Comparison of ENCODE assay signal across 19 cellular contexts in genomic region chr7:156614434-156615264, GRCh38. TPM values are rescaled to one million over a fixed set of nuclear protein-coding genes. Genes with fewer than 3 reads are reported as not detected.
DNase-seq lines count a peak whose midpoint lies in the region; ATAC-seq, FAIRE-seq and TF ChIP-seq lines count a peak whose summit lies in the region.
"Had no signal": no experiment of that assay in that cellular context is flagged by ENCODE, and none has a peak within 500 bp of the region (broad histone marks: within the 10 kb centered on the region; RNA-seq: fewer than 3 reads in every experiment).

No MANE protein-coding gene starts in this region.

- peak; percentile 61 for DNase-seq in activated CD4-positive, alpha-beta T cell treated with anti-CD3 and anti-CD28 coated beads, Interleukin-2, amount 10 ng/mL, durations not matched to agents 24 days and 14 days
- no peak for DNase-seq in activated CD4-positive, alpha-beta T cell treated with anti-CD3 and anti-CD28 coated beads for 48 hours
- no peak for DNase-seq in T-helper 2 cell treated with Interferon-gamma antibody and Interleukin-4, amounts not matched to agents 5 μg/mL and 100 μg/mL, for 36 hours (ENCODE audit: low spot score)
- DNase-seq in HepG2 (ENCODE audit: low spot score) (peak; percentile 100), upper lobe of right lung (no peak), neuronal stem cell (ENCODE audit: low spot score) (no peak)
- DNase-seq: ACHN, activated gamma-delta T cell treated with Interleukin-2 at 50 U/mL for 16 hours, amniotic stem cell, DMS79, mesenchymal stem cell, NCI-H1694, NCI-H510A treated with DMSO at 0.1 percent for 48 hours, OCI-M1, retina, SJCRH30 had no signal

- no peak overlapping the region for H3K4ac ChIP-seq in neuronal stem cell (ENCODE audit: low read length)

- no peaks in the 10 kb centered on the region for H3K79me1 ChIP-seq in neuronal stem cell (ENCODE audit: low read depth, low read length)

- POLR2A ChIA-PET in HepG2 (lab: Yijun Ruan, JAX) = interaction anchor here (0.7 to 4.7 kb wide), 21 partner anchors 11 to 806 kb away, joined by 3 to 28 read pairs (median 4); no protein-coding TSS in a partner anchor

- peak overlapping the region; percentile 14 for H3K4me3 Mint-ChIP-seq in activated CD4-positive, alpha-beta T cell treated with anti-CD3 and anti-CD28 coated beads, Interleukin-2, amount 10 ng/mL, durations not matched to agents 24 days and 14 days
- H3K4me3 Mint-ChIP-seq in T-helper 2 cell treated with Interferon-gamma antibody and Interleukin-4, amounts not matched to agents 5 μg/mL and 100 μg/mL, for 36 hours = peak overlapping the region; percentile 79

- peaks cover 7% of the 10 kb centered on the region for H3K36me3 Mint-ChIP-seq in activated CD4-positive, alpha-beta T cell treated with anti-CD3 and anti-CD28 coated beads, Interleukin-2, amount 10 ng/mL, durations not matched to agents 24 days and 14 days (ENCODE audit: low read depth)
- H3K36me3 Mint-ChIP-seq in T-helper 2 cell treated with Interferon-gamma antibody and Interleukin-4, amounts not matched to agents 5 μg/mL and 100 μg/mL, for 36 hours (ENCODE audit: low read depth) = peaks cover 14% of the 10 kb centered on the region

- TF ChIP-seq CTCF in HepG2 (CRISPR knock-in tag; IDR thresholded peaks at IDR 0.05) (0 out of 2 replicates have a peak, but pooled peaks have one; percentile 10), upper lobe of right lung (IDR thresholded peaks at IDR 0.05) (no peak)

- CTCF ChIA-PET in HepG2 (lab: Yijun Ruan, JAX; ENCODE audit: low intra/inter-chr PET ratio, low total read pairs) = interaction anchor here (0.6 to 1.0 kb wide), 2 partner anchors 98 to 149 kb away, joined by 3 read pairs; no protein-coding TSS in a partner anchor

- H2BK120ac ChIP-seq in neuronal stem cell (ENCODE audit: low read depth, low read length) = no peak overlapping the region

- no peak overlapping the region for H2BK5ac ChIP-seq in neuronal stem cell (ENCODE audit: low read length)

- in situ Hi-C loops in HepG2 (cut with HindIII; ENCODE audit: extremely low pct_ligation_motif_present, low pct_unique_long_range_greater_than_20kb) = loop anchor here (5.0 kb wide), 1 partner anchor 97 kb away; no protein-coding TSS in a partner anchor

- no peak overlapping the region for H3K18ac ChIP-seq in neuronal stem cell (ENCODE audit: low read length)

- H3K27me3 Mint-ChIP-seq in activated CD4-positive, alpha-beta T cell treated with anti-CD3 and anti-CD28 coated beads, Interleukin-2, amount 10 ng/mL, durations not matched to agents 24 days and 14 days = peaks cover 61% of the 10 kb centered on the region
- H3K27me3 Mint-ChIP-seq in T-helper 2 cell treated with Interferon-gamma antibody and Interleukin-4, amounts not matched to agents 5 μg/mL and 100 μg/mL, for 36 hours (ENCODE audit: low read depth) = peaks cover 46% of the 10 kb centered on the region

- intact Hi-C loops in activated CD4-positive, alpha-beta T cell treated with anti-CD3 and anti-CD28 coated beads, Interleukin-2, amount 10 ng/mL, durations not matched to agents 24 days and 14 days (cut with micrococcal nuclease) = loop anchor here (5.0 to 10.0 kb wide), 3 partner anchors 203 to 1410 kb away; no protein-coding TSS in a partner anchor
- intact Hi-C loops in HepG2 (cut with micrococcal nuclease; ENCODE audit: unreplicated experiment) (loop anchor here (1.0 kb wide), 1 partner anchor 98 kb away; no protein-coding TSS in a partner anchor), upper lobe of right lung (cut with DNase I) (no loop called here)

- peak; percentile 91 to 98 for TF ChIP-seq EP300 in HepG2 (IDR thresholded peaks at IDR 0.05; ENCODE audit: low read depth in 2 of 2, low read length in 2 of 2)
- TF ChIP-seq EP300 in HepG2 (CRISPR knock-in tag; IDR thresholded peaks at IDR 0.05; ENCODE audit: borderline replicate concordance) = peak; percentile 94

- FAIRE-seq in HepG2 (lab: Jason Lieb, UNC) = peak; percentile 92

- peaks cover 40% of the 10 kb centered on the region for H3K4me1 Mint-ChIP-seq in activated CD4-positive, alpha-beta T cell treated with anti-CD3 and anti-CD28 coated beads, Interleukin-2, amount 10 ng/mL, durations not matched to agents 24 days and 14 days
- H3K4me1 Mint-ChIP-seq in T-helper 2 cell treated with Interferon-gamma antibody and Interleukin-4, amounts not matched to agents 5 μg/mL and 100 μg/mL, for 36 hours (ENCODE audit: low read depth) = peaks cover 51% of the 10 kb centered on the region

- H3K4me3 ChIP-seq in HepG2 (replicated peaks in 1 of 3; ENCODE audit: insufficient read depth in 1 of 3, low read depth in 2 of 3, low read length in 3 of 3) (peak overlapping the region in 2 of 3 experiments; percentile 67 to 78; a peak in 3 of 6 replicates), upper lobe of right lung (no peak overlapping the region), neuronal stem cell (ENCODE audit: low read length in 2 of 2) (no peak overlapping the region)
- H3K4me3 ChIP-seq: SJCRH30 had no signal

- H3K9me3 Mint-ChIP-seq in activated CD4-positive, alpha-beta T cell treated with anti-CD3 and anti-CD28 coated beads, Interleukin-2, amount 10 ng/mL, durations not matched to agents 24 days and 14 days = peaks cover 4% of the 10 kb centered on the region
- H3K9me3 Mint-ChIP-seq in T-helper 2 cell treated with Interferon-gamma antibody and Interleukin-4, amounts not matched to agents 5 μg/mL and 100 μg/mL, for 36 hours = no peaks in the 10 kb centered on the region
- H3K9me3 Mint-ChIP-seq: neural crest cell had no signal

- H3K27ac ChIP-seq in HepG2 (ENCODE audit: extremely low read length, insufficient read depth, low read length) (peak overlapping the region; percentile 100), upper lobe of right lung (no peak overlapping the region), neuronal stem cell (replicated peaks; ENCODE audit: low read length) (no peak overlapping the region)
- H3K27ac ChIP-seq: SJCRH30 had no signal

- peaks cover 86% of the 10 kb centered on the region for H3K4me1 ChIP-seq in HepG2 (ENCODE audit: insufficient read depth, low read length)
- peaks cover 5% of the 10 kb centered on the region for H3K4me1 ChIP-seq in upper lobe of right lung
- H3K4me1 ChIP-seq in neuronal stem cell (ENCODE audit: control insufficient read depth in 2 of 2, insufficient read depth in 1 of 2, low read depth in 1 of 2, low read length in 2 of 2) = peaks cover 0 to 2% of the 10 kb centered on the region in 2 donors
- H3K4me1 ChIP-seq: SJCRH30 had no signal

- TF ChIP-seq RAD21 in HepG2 (CRISPR knock-in tag; IDR thresholded peaks at IDR 0.05) = peak; percentile 19; the same call in 1 of the 2 replicates

- H3K9ac ChIP-seq in HepG2 (ENCODE audit: insufficient read depth, low read depth, low read length) = peak overlapping the region; percentile 98
- no peak overlapping the region for H3K9ac ChIP-seq in neuronal stem cell (ENCODE audit: low read depth, low read length, poor library complexity)

- under 1% methylated on average over 15 of the region's 19 CpGs for WGBS in HepG2 (ENCODE audit: low lambda C conversion rate)
- WGBS in neuronal stem cell (ENCODE audit: extremely low coverage in 2 of 2, insufficient read length in 2 of 2, insufficient replicate concordance in 1 of 2), 2 donors = no CpG with 5 or more reads among the region's 19 CpGs

- H4K8ac ChIP-seq in neuronal stem cell (ENCODE audit: low read depth, low read length) = no peak overlapping the region

- peak; percentile 55 to 86; a peak in 3 of 4 replicates for TF ChIP-seq POLR2A in HepG2 (IDR thresholded peaks at IDR 0.05; ENCODE audit: insufficient read depth in 1 of 2, low read depth in 2 of 2, low read length in 2 of 2)

- H2AFZ ChIP-seq in HepG2 (ENCODE audit: low read length) (no peak overlapping the region), neuronal stem cell (ENCODE audit: low read length) (no peak overlapping the region)

- no TSS peak for BruUV-seq in HepG2 (replicated peaks; lab: Mats Ljungman, UMichigan)

- no peaks in the 10 kb centered on the region for H3K79me2 ChIP-seq in HepG2 (ENCODE audit: insufficient read depth, low read length)

- H3K9me3 ChIP-seq in HepG2 (ENCODE audit: low read length) (no peaks in the 10 kb centered on the region), upper lobe of right lung (no peaks in the 10 kb centered on the region), neuronal stem cell (replicated peaks in 1 of 2; ENCODE audit: control insufficient read depth in 2 of 2, insufficient read depth in 1 of 2, low read depth in 1 of 2, low read length in 2 of 2) (no peaks in the 10 kb centered on the region)
- H3K9me3 ChIP-seq: SJCRH30 had no signal

- H3K27ac Mint-ChIP-seq in activated CD4-positive, alpha-beta T cell treated with anti-CD3 and anti-CD28 coated beads, Interleukin-2, amount 10 ng/mL, durations not matched to agents 24 days and 14 days = no peak overlapping the region
- peak overlapping the region; percentile 79 for H3K27ac Mint-ChIP-seq in T-helper 2 cell treated with Interferon-gamma antibody and Interleukin-4, amounts not matched to agents 5 μg/mL and 100 μg/mL, for 36 hours

- H2BK15ac ChIP-seq in neuronal stem cell (ENCODE audit: low read length) = no peak overlapping the region

- H3K27me3 ChIP-seq in HepG2 (ENCODE audit: control insufficient read depth in 1 of 2, insufficient read depth in 2 of 2, low read length in 2 of 2) (no peaks in the 10 kb centered on the region), upper lobe of right lung (peaks cover 4% of the 10 kb centered on the region), neuronal stem cell (ENCODE audit: control insufficient read depth in 3 of 3, insufficient read depth in 3 of 3, low read depth in 1 of 3, low read length in 3 of 3) (peaks cover 0 to 36% (median 12%) of the 10 kb centered on the region in 3 experiments)

- ATAC-seq in HepG2 (peak; percentile 87), upper lobe of right lung (peak; percentile 48), GM21717 (IDR thresholded peaks at IDR 0.05; ENCODE audit: unreplicated experiment) (no peak), GM18907 (IDR thresholded peaks at IDR 0.05; ENCODE audit: unreplicated experiment) (no peak)

- H3K4me2 ChIP-seq in HepG2 (ENCODE audit: low read depth, low read length) (peak overlapping the region; percentile 98), neuronal stem cell (ENCODE audit: insufficient read depth, low read length, poor library complexity, severe bottlenecking) (no peak overlapping the region)

- H4K20me1 ChIP-seq in HepG2 (ENCODE audit: insufficient read depth, low read length) = no peaks in the 10 kb centered on the region

- no peak overlapping the region for H3K14ac ChIP-seq in neuronal stem cell (ENCODE audit: low read length)

- no peak overlapping the region for H2BK12ac ChIP-seq in neuronal stem cell (ENCODE audit: low read length)

- H2AK5ac ChIP-seq in neuronal stem cell (ENCODE audit: low read depth, low read length) = no peak overlapping the region

- no peak overlapping the region for H4K91ac ChIP-seq in neuronal stem cell (ENCODE audit: low read depth, low read length, poor library complexity)

- H3K23ac ChIP-seq in neuronal stem cell (ENCODE audit: low read depth, low read length, poor library complexity) = no peak overlapping the region

- H3K36me3 ChIP-seq in HepG2 (replicated peaks in 1 of 2; ENCODE audit: control insufficient read depth in 1 of 2, insufficient read depth in 2 of 2, low read length in 2 of 2) = no peaks in the 10 kb centered on the region
- H3K36me3 ChIP-seq in upper lobe of right lung = no peaks in the 10 kb centered on the region
- no peaks in the 10 kb centered on the region for H3K36me3 ChIP-seq in neuronal stem cell (replicated peaks in 1 of 2; ENCODE audit: control insufficient read depth in 2 of 2, insufficient read depth in 2 of 2, low read length in 2 of 2)
- H3K36me3 ChIP-seq: SJCRH30 had no signal

RNA-seq across cellular contexts. Expression of gene RNF32, which starts 25.9 kb away (rescaled TPM):
- 2.3 and 2.4 TPM in 2 replicates for total RNA-seq in activated CD4-positive, alpha-beta T cell treated with anti-CD3 and anti-CD28 coated beads, Interleukin-2, amount 10 ng/mL, durations not matched to agents 24 days and 14 days
- not detected in 2 replicates for total RNA-seq in HepG2 (2016; rRNA removed; fragmentation: Illumina TruSeq; extraction: Trizol)
- total RNA-seq in HepG2 (2016; cell fraction: cytosol; rRNA removed; fragmentation: Illumina TruSeq; extraction: Trizol; ENCODE audit: low read depth) = not detected in 2 replicates
- total RNA-seq in HepG2 (2016; cell fraction: insoluble cytoplasmic fraction; rRNA removed; fragmentation: Illumina TruSeq; extraction: Trizol) = not detected in 2 replicates
- not detected in 2 replicates for total RNA-seq in HepG2 (2016; cell fraction: membrane; rRNA removed; fragmentation: Illumina TruSeq; extraction: Trizol)
- not detected in 2 replicates for total RNA-seq in HepG2 (2016; cell fraction: nucleus; rRNA removed; fragmentation: Illumina TruSeq; extraction: Trizol)
- polyA plus RNA-seq in HepG2 (2011; rRNA removed) = not detected in 2 replicates
- not detected in 2 replicates for polyA plus RNA-seq in HepG2 (2011; cell fraction: cytosol; rRNA removed)
- polyA plus RNA-seq in HepG2 (2011; cell fraction: nucleus; rRNA removed) = not detected in 2 replicates
- 1.0 and 1.6 TPM in 2 replicates for polyA plus RNA-seq in HepG2 (2012)
- polyA plus RNA-seq in HepG2 (2016; cell fraction: cytosol; fragmentation: Illumina TruSeq; extraction: Trizol; ENCODE audit: low read depth) = not detected in 2 replicates
- polyA plus RNA-seq in HepG2 (2016; cell fraction: insoluble cytoplasmic fraction; fragmentation: Illumina TruSeq; extraction: Trizol; ENCODE audit: low read depth) = not detected in 2 replicates
- polyA plus RNA-seq in HepG2 (2016; cell fraction: membrane; fragmentation: Illumina TruSeq; extraction: Trizol; ENCODE audit: low read depth) = not detected in 2 replicates
- not detected in 2 replicates for polyA plus RNA-seq in HepG2 (2016; cell fraction: nucleus; fragmentation: Illumina TruSeq; extraction: Trizol; ENCODE audit: insufficient read depth, low read depth)
- polyA minus RNA-seq in HepG2 (2011; rRNA and poly(A)+ RNA removed; ENCODE audit: low replicate concordance) = not detected in 2 replicates
- polyA minus RNA-seq in HepG2 (2011; cell fraction: cytosol; rRNA and poly(A)+ RNA removed) = not detected in 2 replicates
- not detected in 2 replicates for polyA minus RNA-seq in HepG2 (2011; cell fraction: nucleus; rRNA and poly(A)+ RNA removed)
- total RNA-seq in upper lobe of right lung = 1.9 TPM
- polyA plus RNA-seq in neuronal stem cell (2013, experiment 1 of 2) = 4.8 TPM
- polyA plus RNA-seq in neuronal stem cell (2013, experiment 2 of 2) = 5.2 TPM

Comparison
In these comparisons a context has a peak if more than half of its experiments do, and no peak if none do; other contexts are left out.
1. DNase-seq: peak in activated CD4-positive, alpha-beta T cell treated with anti-CD3 and anti-CD28 coated beads, Interleukin-2, amount 10 ng/mL, durations not matched to agents 24 days and 14 days (single experiment) and HepG2 (single experiment); none in activated CD4-positive, alpha-beta T cell treated with anti-CD3 and anti-CD28 coated beads for 48 hours (single experiment), T-helper 2 cell treated with Interferon-gamma antibody and Interleukin-4, amounts not matched to agents 5 μg/mL and 100 μg/mL, for 36 hours (single experiment), upper lobe of right lung (single experiment) and neuronal stem cell (single experiment).
2. ATAC-seq: peak in HepG2 (single experiment) and upper lobe of right lung (single experiment); none in GM21717 (single experiment) and GM18907 (single experiment).
3. H3K4me3 ChIP-seq: peak in HepG2 (2 of 3); none in upper lobe of right lung (single experiment) and neuronal stem cell (0 of 2).